In genomic region chr16:10983175-10983558, GRCh38 we compare ENCODE assay signal across 1 cellular context.
TF ChIP-seq lines count a peak whose summit lies in the region.

No MANE protein-coding gene starts in this region.

TF ChIP-seq in K562, 482 proteins besides CTCF, POLR2A, EP300 and RAD21 (continued from another document):
- TF ChIP-seq SFPQ (IDR thresholded peaks at IDR 0.05; ENCODE audit: low read depth, low read length) = no peak
